8 cellular contexts compared by ENCODE assay signal in genomic region chr9:84839538-84839937, GRCh38.
DNase-seq lines count a peak whose midpoint lies in the region; ATAC-seq and TF ChIP-seq lines count a peak whose summit lies in the region.
"Had no signal": no experiment of that assay in that cellular context is flagged by ENCODE, and none has a peak within 500 bp of the region (broad histone marks: within the 10 kb centered on the region; RNA-seq: fewer than 3 reads in every experiment).

No MANE protein-coding gene starts in this region.

- no peak overlapping the region for H3K4me3 Mint-ChIP-seq in stimulated activated naive B cell treated with anti-CD40 and anti-IgM and Interleukin-4, amounts not matched to agents 10 μg/mL and 1 μg/mL and 100 μg/mL, for 72 hours
- H3K4me3 Mint-ChIP-seq in CD14-positive monocyte: no peak overlapping the region

- no peaks in the 10 kb centered on the region for H3K36me3 ChIP-seq in HEK293 (ENCODE audit: control insufficient read depth in 2 of 2, insufficient read depth in 1 of 2, low read length in 2 of 2)

- peaks cover 10 to 14% of the 10 kb centered on the region in 2 donors for H3K27me3 Mint-ChIP-seq in stimulated activated naive B cell treated with anti-CD40 and anti-IgM and Interleukin-4, amounts not matched to agents 10 μg/mL and 1 μg/mL and 100 μg/mL, for 72 hours
- no peaks in the 10 kb centered on the region for H3K27me3 Mint-ChIP-seq in CD14-positive monocyte (ENCODE audit: low read depth in 3 of 3)

- ATAC-seq in stimulated activated naive B cell treated with anti-CD40 and anti-IgM and Interleukin-4, amounts not matched to agents 10 μg/mL and 1 μg/mL and 100 μg/mL, for 72 hours (replicated peaks): no peak

- H3K9me3 ChIP-seq in HEK293 (ENCODE audit: control insufficient read depth, insufficient read depth, low read depth, low read length): no peaks in the 10 kb centered on the region

- POLR2A ChIA-PET in HEK293 (lab: Yijun Ruan, JAX): no interaction called here

- intact Hi-C loops in head of caudate nucleus (cut with DNase I) (no loop called here), CD14-positive monocyte (cut with micrococcal nuclease) (no loop called here)

- no peak for TF ChIP-seq CTCF in HEK293 (tag by site-specific recombination; IDR thresholded peaks at IDR 0.05)
- TF ChIP-seq CTCF in retinal pigment epithelial cell (conservative IDR thresholded peaks at IDR 0.05; ENCODE audit: low read depth, low read length): no peak
- TF ChIP-seq CTCF in CD14-positive monocyte (IDR thresholded peaks at IDR 0.05): no peak

- CTCF ChIA-PET in HEK293 (lab: Yijun Ruan, JAX): interaction anchor here (0.7 to 1.5 kb wide), 2 partner anchors 11 to 31 kb away, joined by 3 read pairs; no protein-coding TSS in a partner anchor

- H3K4me1 Mint-ChIP-seq in stimulated activated naive B cell treated with anti-CD40 and anti-IgM and Interleukin-4, amounts not matched to agents 10 μg/mL and 1 μg/mL and 100 μg/mL, for 72 hours: peaks cover 6 to 14% of the 10 kb centered on the region in 2 donors
- no peaks in the 10 kb centered on the region for H3K4me1 Mint-ChIP-seq in CD14-positive monocyte

- no peak overlapping the region for H3K27ac ChIP-seq in HEK293 (ENCODE audit: extremely low read depth, low read depth, low read length)

- H3K4me3 ChIP-seq in HEK293 (ENCODE audit: low read depth, low read length) (no peak overlapping the region), retinal pigment epithelial cell (ENCODE audit: low read length) (no peak overlapping the region)

- H3K4me1 ChIP-seq in HEK293 (ENCODE audit: control insufficient read depth, insufficient read depth, low read length): peaks cover 4% of the 10 kb centered on the region; the same call in 1 of the 2 replicates

- H3K27ac Mint-ChIP-seq in stimulated activated naive B cell treated with anti-CD40 and anti-IgM and Interleukin-4, amounts not matched to agents 10 μg/mL and 1 μg/mL and 100 μg/mL, for 72 hours: no peak overlapping the region
- H3K27ac Mint-ChIP-seq in CD14-positive monocyte: no peak overlapping the region

- peak; percentile 94 for DNase-seq in astrocyte of the hippocampus (ENCODE audit: low read depth, low spot score)
- peak in 40 of 42 donors; percentile 15 to 73 (median 46) for DNase-seq in head of caudate nucleus
- DNase-seq in retinal pigment epithelial cell (ENCODE audit: low read depth): peak; percentile 75
- no peak for DNase-seq in T-helper 9 cell
- no peak for DNase-seq in stimulated activated naive B cell treated with anti-CD40 and anti-IgM and Interleukin-4, amounts not matched to agents 10 μg/mL and 1 μg/mL and 100 μg/mL, for 72 hours
- DNase-seq in CD14-positive monocyte (ENCODE audit: low spot score): no peak
- DNase-seq: DMS79 had no signal

- no peaks in the 10 kb centered on the region for H3K36me3 Mint-ChIP-seq in stimulated activated naive B cell treated with anti-CD40 and anti-IgM and Interleukin-4, amounts not matched to agents 10 μg/mL and 1 μg/mL and 100 μg/mL, for 72 hours
- H3K36me3 Mint-ChIP-seq in CD14-positive monocyte: no peaks in the 10 kb centered on the region

- H3K9me3 Mint-ChIP-seq in stimulated activated naive B cell treated with anti-CD40 and anti-IgM and Interleukin-4, amounts not matched to agents 10 μg/mL and 1 μg/mL and 100 μg/mL, for 72 hours: no peaks in the 10 kb centered on the region
- H3K9me3 Mint-ChIP-seq in CD14-positive monocyte: peaks cover 0 to 12% (median 0%) of the 10 kb centered on the region in 7 donors

TF ChIP-seq in HEK293, 187 proteins besides CTCF, POLR2A, EP300 and RAD21:
- TF ChIP-seq ZNF132 (tag by site-specific recombination; IDR thresholded peaks at IDR 0.05; ENCODE audit: borderline replicate concordance) (no peak), TRIM28 (IDR thresholded peaks at IDR 0.05; ENCODE audit: borderline replicate concordance, low read length) (no peak), ZNF239 (tag by site-specific recombination; IDR thresholded peaks at IDR 0.05) (no peak), ZNF48 (tag by site-specific recombination; IDR thresholded peaks at IDR 0.05) (no peak), GLIS1 (tag by site-specific recombination; IDR thresholded peaks at IDR 0.05) (no peak), ZBTB17 (tag by site-specific recombination; IDR thresholded peaks at IDR 0.05) (peak; percentile 44; the same call in 1 of the 2 replicates), OSR2 (tag by site-specific recombination; IDR thresholded peaks at IDR 0.05) (peak; percentile 28; the same call in 1 of the 2 replicates), ZNF138 (tag by site-specific recombination; IDR thresholded peaks at IDR 0.05; ENCODE audit: borderline replicate concordance) (no peak), ZNF830 (tag by site-specific recombination; IDR thresholded peaks at IDR 0.05; ENCODE audit: low read depth) (no peak), ZBTB49 (tag by site-specific recombination; IDR thresholded peaks at IDR 0.05; ENCODE audit: low read depth) (no peak), ZFP69B (tag by site-specific recombination; IDR thresholded peaks at IDR 0.05) (no peak)

Comparison
In these comparisons a context has a peak if more than half of its experiments do, and no peak if none do; other contexts are left out.
1. DNase-seq: peak in astrocyte of the hippocampus (single experiment), head of caudate nucleus (40 of 42) and retinal pigment epithelial cell (single experiment); none in T-helper 9 cell (single experiment), stimulated activated naive B cell treated with anti-CD40 and anti-IgM and Interleukin-4, amounts not matched to agents 10 μg/mL and 1 μg/mL and 100 μg/mL, for 72 hours (single experiment) and CD14-positive monocyte (single experiment).